Comparison of ENCODE assay signal across 1 cellular context in the genomic region with DNA sequence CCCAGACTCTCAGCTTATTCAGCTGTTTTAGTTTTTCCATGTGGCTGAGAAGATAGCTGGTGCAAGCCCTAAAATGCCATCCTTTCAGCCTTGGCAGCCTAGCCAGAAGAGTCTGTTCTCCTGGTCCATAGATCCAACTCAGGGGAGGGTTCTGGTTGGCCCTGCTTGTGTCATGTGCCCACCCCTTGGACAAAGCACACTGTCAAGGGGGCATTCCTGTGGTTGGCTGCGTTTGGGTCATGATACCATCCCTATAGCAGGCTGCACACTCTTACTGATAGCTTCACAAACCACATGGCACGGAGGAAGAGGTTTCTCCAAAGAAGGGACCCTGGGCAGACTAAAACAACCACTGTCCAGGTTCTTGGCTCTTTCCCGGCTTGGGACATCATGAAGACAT.
TF ChIP-seq lines count a peak whose summit lies in the region.

No MANE protein-coding gene starts in this region.

TF ChIP-seq in HepG2, 621 proteins besides CTCF, POLR2A, EP300 and RAD21:
- TF ChIP-seq MNT (IDR thresholded peaks at IDR 0.05) (no peak), FOXA3 (CRISPR knock-in tag; IDR thresholded peaks at IDR 0.05) (no peak), BRD4 (CRISPR knock-in tag; IDR thresholded peaks at IDR 0.05) (no peak)
TF ChIP-seq in HepG2: peak in this region for 0.
